ENCODE assay signal across 8 cellular contexts in genomic region chr10:24196426-24197039, GRCh38. TPM values are rescaled to one million over a fixed set of nuclear protein-coding genes. Genes with fewer than 3 reads are reported as not detected.
DNase-seq lines count a peak whose midpoint lies in the region; ATAC-seq, FAIRE-seq and TF ChIP-seq lines count a peak whose summit lies in the region.

No MANE protein-coding gene starts in this region.

- peak; percentile 83 for ATAC-seq in HG02678 (IDR thresholded peaks at IDR 0.05; ENCODE audit: unreplicated experiment)
- peak; percentile 94 for ATAC-seq in HepG2

- POLR2A ChIA-PET in HepG2 (lab: Yijun Ruan, JAX), result no interaction called here

- no TSS peak for BruUV-seq in HepG2 (replicated peaks; lab: Mats Ljungman, UMichigan)

- CTCF ChIA-PET in HepG2 (lab: Yijun Ruan, JAX; ENCODE audit: low intra/inter-chr PET ratio, low total read pairs), result interaction anchor here (1.1 to 1.7 kb wide), 2 partner anchors 202 to 307 kb away, joined by 3 to 17 read pairs; no protein-coding TSS in a partner anchor

- H3K27me3 ChIP-seq in HepG2 (ENCODE audit: control insufficient read depth in 1 of 2, insufficient read depth in 2 of 2, low read length in 2 of 2), result no peaks in the 10 kb centered on the region

- no peak overlapping the region for H2AFZ ChIP-seq in HepG2 (ENCODE audit: low read length)

- H3K4me1 Mint-ChIP-seq in chondrocyte (ENCODE audit: low read depth), result no peaks in the 10 kb centered on the region

- H4K20me1 ChIP-seq in HepG2 (ENCODE audit: insufficient read depth, low read length), result no peaks in the 10 kb centered on the region

- no peaks in the 10 kb centered on the region for H3K79me2 ChIP-seq in HepG2 (ENCODE audit: insufficient read depth, low read length)

- no peak overlapping the region for H3K4me3 ChIP-seq in HepG2 (replicated peaks in 1 of 3; ENCODE audit: insufficient read depth in 1 of 3, low read depth in 2 of 3, low read length in 3 of 3)

- H3K4me2 ChIP-seq in HepG2 (ENCODE audit: low read depth, low read length), result no peak overlapping the region

- H3K27me3 Mint-ChIP-seq in chondrocyte (ENCODE audit: low read depth), result peaks cover 19% of the 10 kb centered on the region

- TF ChIP-seq RAD21 in HepG2 (CRISPR knock-in tag; IDR thresholded peaks at IDR 0.05), result peak; percentile 71

- H3K36me3 ChIP-seq in HepG2 (replicated peaks in 1 of 2; ENCODE audit: control insufficient read depth in 1 of 2, insufficient read depth in 2 of 2, low read length in 2 of 2), result no peaks in the 10 kb centered on the region

- TF ChIP-seq EP300 in HepG2 (IDR thresholded peaks at IDR 0.05; ENCODE audit: low read depth in 2 of 2, low read length in 2 of 2) (no peak), HepG2 (CRISPR knock-in tag; IDR thresholded peaks at IDR 0.05; ENCODE audit: borderline replicate concordance) (no peak)

- H3K27ac Mint-ChIP-seq in chondrocyte (ENCODE audit: unreplicated experiment), result no peak overlapping the region

- 17% methylated on average over 11 of the region's 11 CpGs for WGBS in HepG2 (ENCODE audit: low lambda C conversion rate)

- H3K27ac ChIP-seq in HepG2 (ENCODE audit: extremely low read length, insufficient read depth, low read length), result no peak overlapping the region

- in situ Hi-C loops in HepG2 (cut with HindIII; ENCODE audit: extremely low pct_ligation_motif_present, low pct_unique_long_range_greater_than_20kb), result loop anchor here (5.0 kb wide), 1 partner anchor 204 kb away; no protein-coding TSS in a partner anchor

- FAIRE-seq in HepG2 (lab: Jason Lieb, UNC), result peak; percentile 90

- TF ChIP-seq POLR2A in HepG2 (IDR thresholded peaks at IDR 0.05; ENCODE audit: insufficient read depth in 1 of 2, low read depth in 2 of 2, low read length in 2 of 2), result no peak

- H3K9ac ChIP-seq in HepG2 (ENCODE audit: insufficient read depth, low read depth, low read length), result no peak overlapping the region

- DNase-seq in NCI-H82 (lab: John Stamatoyannopoulos, UW) (peak; percentile 84), NCI-H82 treated with DMSO at 0.1 percent for 48 hours (lab: John Stamatoyannopoulos, UW; ENCODE audit: unreplicated experiment) (no peak), NCI-H146 treated with DMSO at 0.1 percent for 48 hours (lab: John Stamatoyannopoulos, UW; ENCODE audit: unreplicated experiment) (peak; percentile 16), chondrocyte (ENCODE audit: low spot score) (no peak), HepG2 (ENCODE audit: low spot score) (peak; percentile 74)
- peak; percentile 58 to 59 for DNase-seq in activated CD4-positive, alpha-beta T cell treated with anti-CD3 and anti-CD28 coated beads for 24 hours (ENCODE audit: low read depth in 2 of 2)
- peak; percentile 25 for DNase-seq in stimulated activated CD8-positive, alpha-beta memory T cell treated with anti-CD3 and anti-CD28 coated beads, Interleukin-12 subunit alpha, Interleukin-12 subunit beta, amount 100 ng/mL, for 1 hour (ENCODE audit: low read depth)

- H3K4me1 ChIP-seq in HepG2 (ENCODE audit: insufficient read depth, low read length), result peaks cover 4% of the 10 kb centered on the region

- H3K9me3 ChIP-seq in HepG2 (ENCODE audit: low read length), result no peaks in the 10 kb centered on the region

- H3K4me3 Mint-ChIP-seq in chondrocyte (ENCODE audit: unreplicated experiment), result no peak overlapping the region

- intact Hi-C loops in HepG2 (cut with micrococcal nuclease; ENCODE audit: unreplicated experiment), result loop anchor here (1.0 to 5.0 kb wide), 2 partner anchors 202 to 306 kb away; no protein-coding TSS in a partner anchor

- H3K9me3 Mint-ChIP-seq in chondrocyte (ENCODE audit: low read depth), result no peaks in the 10 kb centered on the region

- peak; percentile 93 for TF ChIP-seq CTCF in chondrocyte (IDR thresholded peaks at IDR 0.05)
- TF ChIP-seq CTCF in HepG2 (CRISPR knock-in tag; IDR thresholded peaks at IDR 0.05), result peak; percentile 87

- no peaks in the 10 kb centered on the region for H3K36me3 Mint-ChIP-seq in chondrocyte (ENCODE audit: low read depth)

TF ChIP-seq in HepG2, 621 proteins besides CTCF, POLR2A, EP300 and RAD21 (continues in another document):
- TF ChIP-seq BCL6 (CRISPR knock-in tag; IDR thresholded peaks at IDR 0.05), result 0 out of 2 replicates have a peak, but pooled peaks have one; percentile 25
- peak; percentile 17; the same call in 1 of the 2 replicates for TF ChIP-seq ZNF331 (CRISPR knock-in tag; IDR thresholded peaks at IDR 0.05)
- peak; percentile 88 for TF ChIP-seq SMC3 (IDR thresholded peaks at IDR 0.05; ENCODE audit: low read length)
- 0 out of 2 replicates have a peak, but pooled peaks have one; percentile 28 for TF ChIP-seq KDM2A (CRISPR knock-in tag; IDR thresholded peaks at IDR 0.05; ENCODE audit: borderline replicate concordance, low read depth)
- no peak for TF ChIP-seq ZNF121 (CRISPR knock-in tag; IDR thresholded peaks at IDR 0.05)
- TF ChIP-seq ZBTB25 (CRISPR knock-in tag; IDR thresholded peaks at IDR 0.05), result no peak
- TF ChIP-seq BORCS8-MEF2B (CRISPR knock-in tag; IDR thresholded peaks at IDR 0.05), result peak; percentile 43; the same call in 1 of the 2 replicates
- no peak for TF ChIP-seq ETV5 (CRISPR knock-in tag; IDR thresholded peaks at IDR 0.05; ENCODE audit: borderline replicate concordance)
- TF ChIP-seq CEBPB (IDR thresholded peaks at IDR 0.05; ENCODE audit: borderline replicate concordance, low read depth, low read length), result peak; percentile 74
- TF ChIP-seq ZBTB38 (CRISPR knock-in tag; IDR thresholded peaks at IDR 0.05), result no peak
- TF ChIP-seq, protein P1, sequence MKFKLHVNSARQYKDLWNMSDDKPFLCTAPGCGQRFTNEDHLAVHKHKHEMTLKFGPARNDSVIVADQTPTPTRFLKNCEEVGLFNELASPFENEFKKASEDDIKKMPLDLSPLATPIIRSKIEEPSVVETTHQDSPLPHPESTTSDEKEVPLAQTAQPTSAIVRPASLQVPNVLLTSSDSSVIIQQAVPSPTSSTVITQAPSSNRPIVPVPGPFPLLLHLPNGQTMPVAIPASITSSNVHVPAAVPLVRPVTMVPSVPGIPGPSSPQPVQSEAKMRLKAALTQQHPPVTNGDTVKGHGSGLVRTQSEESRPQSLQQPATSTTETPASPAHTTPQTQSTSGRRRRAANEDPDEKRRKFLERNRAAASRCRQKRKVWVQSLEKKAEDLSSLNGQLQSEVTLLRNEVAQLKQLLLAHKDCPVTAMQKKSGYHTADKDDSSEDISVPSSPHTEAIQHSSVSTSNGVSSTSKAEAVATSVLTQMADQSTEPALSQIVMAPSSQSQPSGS (CRISPR knock-in tag; IDR thresholded peaks at IDR 0.05), result no peak
- no peak for TF ChIP-seq SATB2 (CRISPR knock-in tag; IDR thresholded peaks at IDR 0.05)
- TF ChIP-seq STAG1 (CRISPR knock-in tag; IDR thresholded peaks at IDR 0.05), result peak; percentile 88

RNA-seq across cellular contexts. Expression of gene KIAA1217, which starts 12.4 kb away (rescaled TPM):
- total RNA-seq in chondrocyte (12.4 to 15.1 TPM (median 13.2 TPM) in 3 replicates), HepG2 (2016; rRNA removed; fragmentation: Illumina TruSeq; extraction: Trizol) (9.8 and 10.9 TPM in 2 replicates)
- 1.8 and 2.3 TPM in 2 replicates for total RNA-seq in HepG2 (2016; cell fraction: cytosol; rRNA removed; fragmentation: Illumina TruSeq; extraction: Trizol; ENCODE audit: low read depth)
- total RNA-seq in HepG2 (2016; cell fraction: insoluble cytoplasmic fraction; rRNA removed; fragmentation: Illumina TruSeq; extraction: Trizol), result 9.5 and 10.5 TPM in 2 replicates
- 4.8 and 5.4 TPM in 2 replicates for total RNA-seq in HepG2 (2016; cell fraction: membrane; rRNA removed; fragmentation: Illumina TruSeq; extraction: Trizol)
- total RNA-seq in HepG2 (2016; cell fraction: nucleus; rRNA removed; fragmentation: Illumina TruSeq; extraction: Trizol), result 34.3 and 43.9 TPM in 2 replicates
- polyA plus RNA-seq in HepG2 (2011; rRNA removed), result 4.6 and 5.3 TPM in 2 replicates
- 1.2 and 1.7 TPM in 2 replicates for polyA plus RNA-seq in HepG2 (2011; cell fraction: cytosol; rRNA removed)
- polyA plus RNA-seq in HepG2 (2011; cell fraction: nucleus; rRNA removed), result 17.6 and 20.1 TPM in 2 replicates
- 7.9 and 11.0 TPM in 2 replicates for polyA plus RNA-seq in HepG2 (2012)
- polyA plus RNA-seq in HepG2 (2016; cell fraction: cytosol; fragmentation: Illumina TruSeq; extraction: Trizol; ENCODE audit: low read depth), result 0.28 and 0.31 TPM in 2 replicates
- polyA plus RNA-seq in HepG2 (2016; cell fraction: insoluble cytoplasmic fraction; fragmentation: Illumina TruSeq; extraction: Trizol; ENCODE audit: low read depth), result 6.1 and 8.9 TPM in 2 replicates
- polyA plus RNA-seq in HepG2 (2016; cell fraction: membrane; fragmentation: Illumina TruSeq; extraction: Trizol; ENCODE audit: low read depth), result 0.71 and 0.95 TPM in 2 replicates
- 22.8 and 22.9 TPM in 2 replicates for polyA plus RNA-seq in HepG2 (2016; cell fraction: nucleus; fragmentation: Illumina TruSeq; extraction: Trizol; ENCODE audit: insufficient read depth, low read depth)
- 1.9 and 8.7 TPM in 2 replicates for polyA minus RNA-seq in HepG2 (2011; rRNA and poly(A)+ RNA removed; ENCODE audit: low replicate concordance)
- 5.4 and 5.5 TPM in 2 replicates for polyA minus RNA-seq in HepG2 (2011; cell fraction: cytosol; rRNA and poly(A)+ RNA removed)
- 37.7 and 40.9 TPM in 2 replicates for polyA minus RNA-seq in HepG2 (2011; cell fraction: nucleus; rRNA and poly(A)+ RNA removed)

Comparison
In these comparisons a context has a peak if more than half of its experiments do, and no peak if none do; other contexts are left out.
1. DNase-seq: peak in NCI-H82 (single experiment), NCI-H146 treated with DMSO at 0.1 percent for 48 hours (single experiment), activated CD4-positive, alpha-beta T cell treated with anti-CD3 and anti-CD28 coated beads for 24 hours (2 of 2), HepG2 (single experiment) and stimulated activated CD8-positive, alpha-beta memory T cell treated with anti-CD3 and anti-CD28 coated beads, Interleukin-12 subunit alpha, Interleukin-12 subunit beta, amount 100 ng/mL, for 1 hour (single experiment); none in NCI-H82 treated with DMSO at 0.1 percent for 48 hours (single experiment) and chondrocyte (single experiment).